22 cellular contexts compared by ENCODE assay signal in genomic region chr16:6633441-6633840, GRCh38.
"Had no signal": no experiment of that assay in that cellular context is flagged by ENCODE, and none has a peak within 500 bp of the region (broad histone marks: within the 10 kb centered on the region; RNA-seq: fewer than 3 reads in every experiment).

No MANE protein-coding gene starts in this region.

- DNase-seq: activated B cell treated with CpG ODN at 0.5 μM for 24 hours; activated CD4-positive, alpha-beta T cell treated with anti-CD3 and anti-CD28 coated beads for 48 hours; activated CD4-positive, alpha-beta T cell treated with anti-CD3 and anti-CD28 coated beads, Interleukin-2, amount 50 U/mL, for 1 hour; activated CD4-positive, alpha-beta T cell treated with anti-CD3 and anti-CD28 coated beads, Interleukin-2, amount 50 U/mL, for 48 hours; activated CD8-positive, alpha-beta memory T cell treated with anti-CD3 and anti-CD28 coated beads for 24 hours; activated CD8-positive, alpha-beta T cell treated with anti-CD3 and anti-CD28 coated beads for 36 hours; activated effector memory CD4-positive, alpha-beta T cell treated with anti-CD3 and anti-CD28 coated beads, Interleukin-2, amount 50 U/mL, for 16 hours; activated naive CD4-positive, alpha-beta T cell treated with anti-CD3 and anti-CD28 coated beads, Interleukin-2, amount 50 U/mL, for 16 hours; activated T-cell treated with anti-CD3 and anti-CD28 coated beads, Interleukin-2, amount 50 U/mL, for 1 hour; activated T-cell treated with anti-CD3 and anti-CD28 coated beads, Interleukin-2, amount 50 U/mL, for 48 hours; amniotic stem cell; anterior cingulate cortex; brain microvascular endothelial cell; dorsolateral prefrontal cortex; effector memory CD4-positive, alpha-beta T cell; endodermal cell; foreskin fibroblast; head of caudate nucleus; T-helper 17 cell; T1000; WERI-Rb-1 had no signal

- H3K27ac ChIP-seq: brain microvascular endothelial cell, coronary artery, dorsolateral prefrontal cortex, WERI-Rb-1 had no signal

- H3K36me3 ChIP-seq: brain microvascular endothelial cell, WERI-Rb-1 had no signal

- H3K27me3 ChIP-seq: brain microvascular endothelial cell, dorsolateral prefrontal cortex had no signal

- H3K4me3 ChIP-seq: coronary artery, dorsolateral prefrontal cortex had no signal
